Comparison of ENCODE assay signal across 7 cellular contexts in the genomic region with DNA sequence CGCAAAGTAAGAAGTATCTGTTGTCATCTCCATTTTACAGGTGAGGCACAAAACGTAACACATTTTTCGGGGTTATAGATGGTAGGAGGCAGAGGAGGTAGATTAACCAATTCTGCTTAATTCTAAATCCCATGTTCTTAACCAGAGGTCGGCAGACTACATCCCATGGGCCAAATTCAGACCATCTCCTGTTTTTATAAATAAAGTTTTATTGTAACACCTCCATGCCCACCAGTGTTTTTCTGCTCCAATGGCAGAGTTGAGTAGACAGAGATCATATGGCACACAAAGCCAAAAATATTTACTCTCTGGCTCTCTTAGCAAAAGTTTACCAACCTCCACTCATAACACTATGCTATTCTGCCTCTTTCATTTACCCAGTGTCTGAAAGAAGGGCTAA.
"Had no signal": no experiment of that assay in that cellular context is flagged by ENCODE, and none has a peak within 500 bp of the region (broad histone marks: within the 10 kb centered on the region; RNA-seq: fewer than 3 reads in every experiment).

No MANE protein-coding gene starts in this region.

- DNase-seq: GDM1, GF-D8 had no signal

- FAIRE-seq: G401.6, GM12891, GM12892, GM18507, GM19239 had no signal
